2 cellular contexts compared by ENCODE assay signal in the genomic region with DNA sequence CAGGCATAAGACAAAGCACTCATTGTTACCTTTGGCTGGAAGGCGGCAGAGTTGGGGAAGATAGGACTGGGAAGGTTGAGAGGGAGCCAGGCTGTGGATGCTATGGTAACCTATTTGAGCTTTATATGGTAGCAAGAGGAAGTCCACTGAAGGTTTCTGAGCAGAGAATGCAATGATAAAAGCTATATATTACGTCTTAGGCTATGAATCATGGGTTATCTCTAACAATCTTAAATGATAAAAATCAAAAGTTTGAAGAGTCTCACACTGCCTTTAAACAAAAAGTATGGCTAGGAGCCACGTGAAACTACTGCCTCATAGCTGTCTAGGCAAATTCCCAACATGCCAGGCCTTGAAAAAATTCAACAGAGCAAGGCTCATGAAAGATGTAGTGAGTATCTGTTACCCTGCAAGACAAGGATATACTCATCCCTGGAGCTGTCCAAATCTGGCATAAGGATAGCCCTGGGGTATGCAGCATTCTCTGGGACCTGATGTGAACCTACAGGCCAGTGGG.
TF ChIP-seq lines count a peak whose summit lies in the region.

No MANE protein-coding gene starts in this region.

TF ChIP-seq in HCT116, 20 proteins besides CTCF, POLR2A, EP300 and RAD21 (continued from another document):
- TF ChIP-seq REST (IDR thresholded peaks at IDR 0.05; ENCODE audit: low read depth): peak; percentile 29
- TF ChIP-seq SRF (IDR thresholded peaks at IDR 0.05; ENCODE audit: low read depth): no peak

TF ChIP-seq in WTC11, 78 proteins besides CTCF, POLR2A, EP300 and RAD21 (continued from another document):
- TF ChIP-seq, protein P1, sequence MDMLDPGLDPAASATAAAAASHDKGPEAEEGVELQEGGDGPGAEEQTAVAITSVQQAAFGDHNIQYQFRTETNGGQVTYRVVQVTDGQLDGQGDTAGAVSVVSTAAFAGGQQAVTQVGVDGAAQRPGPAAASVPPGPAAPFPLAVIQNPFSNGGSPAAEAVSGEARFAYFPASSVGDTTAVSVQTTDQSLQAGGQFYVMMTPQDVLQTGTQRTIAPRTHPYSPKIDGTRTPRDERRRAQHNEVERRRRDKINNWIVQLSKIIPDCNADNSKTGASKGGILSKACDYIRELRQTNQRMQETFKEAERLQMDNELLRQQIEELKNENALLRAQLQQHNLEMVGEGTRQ (CRISPR knock-in tag; IDR thresholded peaks at IDR 0.05): no peak
